8 cellular contexts compared by ENCODE assay signal in the genomic region with DNA sequence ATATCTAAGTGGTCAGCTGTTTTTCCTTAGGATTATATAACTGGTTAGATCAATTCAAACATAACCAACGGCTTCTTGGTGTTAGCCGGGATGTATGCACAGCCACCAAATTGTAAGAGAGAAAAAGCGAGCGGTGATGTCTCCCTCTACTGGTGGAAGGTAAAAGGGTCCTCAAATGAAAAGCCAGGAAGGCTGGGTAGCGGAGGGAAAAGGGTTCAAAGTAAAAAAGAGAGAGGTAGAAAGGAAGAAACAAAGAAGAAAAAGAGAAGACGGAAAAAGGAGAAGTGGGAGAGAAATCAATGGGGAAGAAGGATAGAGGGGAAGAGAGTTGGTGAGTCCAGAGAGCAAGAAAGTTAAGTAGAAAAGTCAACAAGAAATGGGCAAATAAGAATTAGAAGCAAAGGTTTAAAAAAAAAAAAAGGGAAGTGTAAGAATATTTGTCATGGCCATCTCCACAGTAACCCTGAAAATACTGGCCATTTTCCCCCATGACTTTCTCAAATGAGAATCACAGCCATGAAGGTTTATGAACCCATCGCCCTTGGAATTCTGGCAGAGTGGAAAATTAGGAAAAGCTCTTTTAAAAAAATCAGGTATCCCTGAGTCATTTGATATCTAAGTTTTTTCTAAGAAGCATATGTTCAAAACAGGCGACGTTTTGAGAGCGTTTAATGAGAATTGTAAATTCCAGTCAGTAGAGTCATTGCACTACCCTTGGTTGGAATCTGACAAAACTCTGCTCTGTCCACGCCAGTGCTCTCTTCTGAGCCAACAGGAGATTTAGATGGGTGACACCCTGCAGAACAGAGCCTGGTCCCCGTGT.
DNase-seq lines count a peak whose midpoint lies in the region; FAIRE-seq and TF ChIP-seq lines count a peak whose summit lies in the region.

No MANE protein-coding gene starts in this region.

- no peak overlapping the region for H3K4me3 ChIP-seq in AG04449 (ENCODE audit: low read depth, low read length)
- no peak overlapping the region for H3K4me3 ChIP-seq in astrocyte of the spinal cord (ENCODE audit: low read depth, low read length)

- peak; percentile 56 for DNase-seq in AG04449 (ENCODE audit: low read depth, low spot score)
- peak; percentile 59 for DNase-seq in GM12891 (ENCODE audit: insufficient read length, low spot score)
- peak; percentile 84 for DNase-seq in NAMALWA (ENCODE audit: low spot score)
- DNase-seq in T-helper 1 cell: peak in 4 of 5 donors; percentile 17 to 58 (median 30)
- peak; percentile 69 for DNase-seq in astrocyte of the spinal cord (ENCODE audit: low read depth, low spot score)
- peak; percentile 88 for DNase-seq in iPS-NIHi11 (ENCODE audit: low spot score)
- DNase-seq in stimulated activated CD4-positive, alpha-beta T cell treated with anti-CD3 and anti-CD28 coated beads, Interleukin-1b, Interleukin-23, amount 100 ng/mL, for 24 hours (ENCODE audit: low read depth in 4 of 4, low spot score in 1 of 4): peak; percentile 32 to 41 (median 33)
- DNase-seq in cortex of kidney (lab: John Stamatoyannopoulos, UW): no peak

- TF ChIP-seq POLR2A in GM12891 (IDR thresholded peaks at IDR 0.05; ENCODE audit: low read depth, low read length): no peak

- in situ Hi-C loops in astrocyte of the spinal cord (cut with HindIII; ENCODE audit: low sequenced_read_pairs): no loop called here

- FAIRE-seq in GM12891 (lab: Jason Lieb, UNC): no peak

- peak; percentile 69 for TF ChIP-seq CTCF in AG04449 (IDR thresholded peaks at IDR 0.05; ENCODE audit: insufficient read depth, low read length, missing control alignments)
- TF ChIP-seq CTCF in astrocyte of the spinal cord (IDR thresholded peaks at IDR 0.05; ENCODE audit: low read depth, low read length): peak; percentile 88

- CTCF ChIA-PET in AG04449 (lab: Yijun Ruan, JAX): interaction anchor here (0.5 to 9.5 kb wide), 49 partner anchors 9 to 405 kb away, joined by 3 to 120 read pairs (median 4); partner anchors contain the start of gene TMEM242

- POLR2A ChIA-PET in AG04449 (lab: Yijun Ruan, JAX): interaction anchor here (1.0 to 2.7 kb wide), 3 partner anchors 206 to 344 kb away, joined by 3 to 10 read pairs (median 4); partner anchors contain the start of gene TMEM242

TF ChIP-seq in GM12891, 5 proteins besides CTCF, POLR2A, EP300 and RAD21:
- TF ChIP-seq POLR2AphosphoS5 (IDR thresholded peaks at IDR 0.05; ENCODE audit: low read depth, low read length) (no peak), SPI1 (IDR thresholded peaks at IDR 0.05; ENCODE audit: low read depth, low read length) (0 out of 2 replicates have a peak, but pooled peaks have one; percentile 31)
